In genomic region chr4:136476773-136477172, GRCh38 we compare ENCODE assay signal across 20 cellular contexts.
DNase-seq lines count a peak whose midpoint lies in the region; ATAC-seq and TF ChIP-seq lines count a peak whose summit lies in the region.
"Had no signal": no experiment of that assay in that cellular context is flagged by ENCODE, and none has a peak within 500 bp of the region (broad histone marks: within the 10 kb centered on the region; RNA-seq: fewer than 3 reads in every experiment).

No MANE protein-coding gene starts in this region.

- no peaks in the 10 kb centered on the region for H3K9me3 Mint-ChIP-seq in activated naive CD4-positive, alpha-beta T cell treated with anti-CD3 and anti-CD28 coated beads for 36 hours

- H3K27me3 Mint-ChIP-seq in activated naive CD4-positive, alpha-beta T cell treated with anti-CD3 and anti-CD28 coated beads for 36 hours (ENCODE audit: low read depth), result no peaks in the 10 kb centered on the region
- H3K27me3 Mint-ChIP-seq: B cell; CD4-positive, CD25-positive, alpha-beta regulatory T cell had no signal

- H4K20me1 ChIP-seq in SU-DHL-6 (ENCODE audit: low read depth, low read length), result no peaks in the 10 kb centered on the region
- H4K20me1 ChIP-seq: BLaER1 had no signal

- no peak overlapping the region for H3K9ac ChIP-seq in SK-N-MC (ENCODE audit: insufficient read length)
- H3K9ac ChIP-seq in SU-DHL-6 (ENCODE audit: low read length), result no peak overlapping the region
- H3K9ac ChIP-seq: BLaER1 had no signal

- CTCF ChIA-PET in activated naive CD4-positive, alpha-beta T cell treated with anti-CD3 and anti-CD28 coated beads for 36 hours (lab: Charles Lee), result no interaction called here

- H3K36me3 ChIP-seq in SK-N-MC (ENCODE audit: insufficient read depth, low read length), result no peaks in the 10 kb centered on the region
- H3K36me3 ChIP-seq in SU-DHL-6 (ENCODE audit: low read length), result no peaks in the 10 kb centered on the region
- H3K36me3 ChIP-seq: BLaER1, HAP-1 had no signal

- no peaks in the 10 kb centered on the region for H3K36me3 Mint-ChIP-seq in activated naive CD4-positive, alpha-beta T cell treated with anti-CD3 and anti-CD28 coated beads for 36 hours (ENCODE audit: low read depth)
- H3K36me3 Mint-ChIP-seq: CD4-positive, CD25-positive, alpha-beta regulatory T cell; CD8-positive, alpha-beta T cell had no signal

- TF ChIP-seq CTCF in SU-DHL-6 (IDR thresholded peaks at IDR 0.05; ENCODE audit: insufficient read depth, low read length, poor library complexity, severe bottlenecking), result no peak

- intact Hi-C loops in activated naive CD4-positive, alpha-beta T cell treated with anti-CD3 and anti-CD28 coated beads for 36 hours (cut with micrococcal nuclease), result no loop called here

- H3K27ac ChIP-seq in SK-N-MC (peak overlapping the region; percentile 59; the same call in 1 of the 2 replicates), SU-DHL-6 (ENCODE audit: low read depth, low read length) (no peak overlapping the region)
- H3K27ac ChIP-seq: 22Rv1, BLaER1, C4-2B had no signal

- no peaks in the 10 kb centered on the region for H3K27me3 ChIP-seq in SU-DHL-6 (ENCODE audit: low read length)
- H3K27me3 ChIP-seq: BLaER1 had no signal

- DNase-seq in SK-N-MC (ENCODE audit: low read depth, low spot score) (peak; percentile 45), fibroblast of peridontal ligament (ENCODE audit: extremely low read depth) (peak; percentile 84), DMS153 (lab: John Stamatoyannopoulos, UW) (no peak)
- no peak for DNase-seq in activated naive CD4-positive, alpha-beta T cell treated with anti-CD3 and anti-CD28 coated beads for 36 hours
- DNase-seq: Caco-2; CD4-positive, CD25-positive, alpha-beta regulatory T cell; CD8-positive, alpha-beta T cell; DMS79; EL; GDM1; GOT3; HFFc6 had no signal

- H3K27ac Mint-ChIP-seq in activated naive CD4-positive, alpha-beta T cell treated with anti-CD3 and anti-CD28 coated beads for 36 hours, result no peak overlapping the region
- H3K27ac Mint-ChIP-seq: B cell; CD4-positive, CD25-positive, alpha-beta regulatory T cell; CD8-positive, alpha-beta T cell; HFFc6 had no signal

- H3K4me2 ChIP-seq in SU-DHL-6 (ENCODE audit: low read depth, low read length, poor library complexity, severe bottlenecking), result no peak overlapping the region
- H3K4me2 ChIP-seq: BLaER1 had no signal

- H3K79me2 ChIP-seq in SU-DHL-6 (ENCODE audit: insufficient read depth, low read length), result no peaks in the 10 kb centered on the region

- no peak overlapping the region for H3K4me3 Mint-ChIP-seq in activated naive CD4-positive, alpha-beta T cell treated with anti-CD3 and anti-CD28 coated beads for 36 hours
- H3K4me3 Mint-ChIP-seq: B cell; CD4-positive, CD25-positive, alpha-beta regulatory T cell; CD8-positive, alpha-beta T cell; HFFc6 had no signal

- H3K9me3 ChIP-seq in SK-N-MC (ENCODE audit: low read depth, low read length), result no peaks in the 10 kb centered on the region
- no peaks in the 10 kb centered on the region for H3K9me3 ChIP-seq in SU-DHL-6 (ENCODE audit: insufficient read depth, low read length)
- H3K9me3 ChIP-seq: BLaER1, Caco-2, HAP-1 had no signal

- H3K9me2 ChIP-seq in SU-DHL-6 (replicated peaks; ENCODE audit: insufficient read depth, low read length), result no peaks in the 10 kb centered on the region

- ATAC-seq in HG02840 (IDR thresholded peaks at IDR 0.05; ENCODE audit: low FRiP score, unreplicated experiment), result no peak
- ATAC-seq: CD8-positive, alpha-beta T cell; GM12878 had no signal

- peak overlapping the region; percentile 34 for H2AFZ ChIP-seq in SU-DHL-6 (ENCODE audit: low read depth, low read length, severe bottlenecking)

- H3K4me3 ChIP-seq in SK-N-MC (peak overlapping the region; percentile 14; the same call in 1 of the 2 replicates), SU-DHL-6 (ENCODE audit: insufficient read depth, low read length, poor library complexity, severe bottlenecking) (no peak overlapping the region)
- H3K4me3 ChIP-seq: BLaER1, GM12878, HAP-1 had no signal

- no peaks in the 10 kb centered on the region for H3K4me1 Mint-ChIP-seq in activated naive CD4-positive, alpha-beta T cell treated with anti-CD3 and anti-CD28 coated beads for 36 hours (ENCODE audit: low read depth)
- H3K4me1 Mint-ChIP-seq: B cell; CD4-positive, CD25-positive, alpha-beta regulatory T cell had no signal

- no peaks in the 10 kb centered on the region for H3F3A ChIP-seq in SU-DHL-6 (ENCODE audit: insufficient read depth)

Comparison
In these comparisons a context has a peak if more than half of its experiments do, and no peak if none do; other contexts are left out.
1. DNase-seq: peak in SK-N-MC (single experiment) and fibroblast of peridontal ligament (single experiment); none in activated naive CD4-positive, alpha-beta T cell treated with anti-CD3 and anti-CD28 coated beads for 36 hours (single experiment) and DMS153 (single experiment).